23 cellular contexts compared by ENCODE assay signal in the genomic region with DNA sequence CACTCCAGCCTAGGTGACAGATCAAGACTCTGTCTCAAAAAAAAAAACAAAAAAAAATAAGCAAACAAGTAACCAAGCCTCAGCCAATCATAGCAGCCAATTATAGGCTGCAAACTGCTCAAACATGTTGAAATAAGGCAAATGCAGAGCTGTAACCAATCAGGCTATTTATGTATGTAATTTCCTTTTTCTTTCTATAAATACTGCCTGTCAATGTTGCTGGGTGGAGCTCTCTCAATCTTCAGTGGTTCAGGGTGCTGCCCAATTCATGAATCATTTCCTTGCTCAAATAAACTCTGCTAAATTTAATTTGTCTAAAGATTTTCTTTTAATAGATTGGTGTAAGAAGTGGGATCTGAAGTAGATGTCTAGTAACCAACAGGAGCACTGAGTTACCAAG. TPM values are rescaled to one million over a fixed set of nuclear protein-coding genes. Genes with fewer than 3 reads are reported as not detected.
"Had no signal": no experiment of that assay in that cellular context is flagged by ENCODE, and none has a peak within 500 bp of the region (broad histone marks: within the 10 kb centered on the region; RNA-seq: fewer than 3 reads in every experiment).

No MANE protein-coding gene starts in this region.

- H3K27ac ChIP-seq: cardiac muscle cell, colonic mucosa, left lung, neutrophil, right lobe of liver, testis had no signal

- H3K27me3 ChIP-seq: cardiac muscle cell, colonic mucosa, right lobe of liver, testis had no signal

- H3K9me3 ChIP-seq: colonic mucosa, left lung, neutrophil, right lobe of liver, testis had no signal

- H3K4me1 ChIP-seq: colonic mucosa, left lung, right lobe of liver, testis had no signal

- DNase-seq: activated CD4-positive, alpha-beta memory T cell treated with anti-CD3 and anti-CD28 coated beads, Interleukin-2, amount 10 ng/mL, durations not matched to agents 7 days and 5 days; activated CD4-positive, alpha-beta T cell treated with anti-CD3 and anti-CD28 coated beads for 1 hour; activated CD4-positive, alpha-beta T cell treated with anti-CD3 and anti-CD28 coated beads, Interleukin-2, amount 10 ng/mL, durations not matched to agents 7 days and 5 days; activated effector memory CD4-positive, alpha-beta T cell treated with Interleukin-2 at 50 U/mL for 16 hours; activated naive CD4-positive, alpha-beta T cell treated with Interleukin-2 at 50 U/mL for 16 hours; activated T-cell treated with anti-CD3 and anti-CD28 coated beads, Interleukin-2, amount 50 U/mL, for 48 hours; anterior cingulate cortex; cerebellar nuclear complex; colonic mucosa; effector CD8-positive, alpha-beta T cell; left lung; nephron progenitor cell; right lobe of liver; stimulated activated CD4-positive, alpha-beta T cell treated with anti-CD3 and anti-CD28 coated beads, Interleukin-2, amount 100 ng/mL, for 48 hours; stimulated activated naive CD4-positive, alpha-beta T cell treated with Interleukin-2 at 50 U/mL for 16 hours; testis; trophoblast cell had no signal

- ATAC-seq: left lung, right lobe of liver, WTC11 had no signal

- H3K36me3 ChIP-seq: cardiac muscle cell, colonic mucosa, left lung, neutrophil, right lobe of liver had no signal

- H3K4me3 ChIP-seq: cardiac muscle cell, colonic mucosa, left lung, lung, right lobe of liver, testis had no signal

RNA-seq across cellular contexts. Expression of a gene that starts 11.6 kb away (rescaled TPM):
- total RNA-seq: activated CD4-positive, alpha-beta memory T cell treated with anti-CD3 and anti-CD28 coated beads, Interleukin-2, amount 10 ng/mL, durations not matched to agents 7 days and 5 days; activated CD4-positive, alpha-beta T cell treated with anti-CD3 and anti-CD28 coated beads, Interleukin-2, amount 10 ng/mL, durations not matched to agents 7 days and 5 days; dermis microvascular lymphatic vessel endothelial cell; osteocyte had no signal
